8 cellular contexts compared by ENCODE assay signal in genomic region chr10:79245539-79246208, GRCh38.
DNase-seq lines count a peak whose midpoint lies in the region; ATAC-seq, FAIRE-seq and TF ChIP-seq lines count a peak whose summit lies in the region.

No MANE protein-coding gene starts in this region.

- no peak for TF ChIP-seq POLR2A in GM12892 (IDR thresholded peaks at IDR 0.05; ENCODE audit: low read depth, low read length)

- no peak overlapping the region for H3K27ac Mint-ChIP-seq in T-helper 17 cell
- peak overlapping the region in 1 of 2 donors; percentile 75 for H3K27ac Mint-ChIP-seq in stimulated activated naive CD8-positive, alpha-beta T cell treated with anti-CD3 and anti-CD28 coated beads, Interleukin-15, amount 100 ng/mL, for 72 hours

- no peaks in the 10 kb centered on the region for H3K27me3 ChIP-seq in layer of hippocampus (ENCODE audit: control insufficient read depth, insufficient read depth, low read length)

- H3K27ac ChIP-seq in layer of hippocampus (ENCODE audit: low read depth, low read length), result peak overlapping the region; percentile 85

- H3K9me3 Mint-ChIP-seq in stimulated activated naive CD8-positive, alpha-beta T cell treated with anti-CD3 and anti-CD28 coated beads, Interleukin-15, amount 100 ng/mL, for 72 hours, result no peaks in the 10 kb centered on the region

- no peaks in the 10 kb centered on the region for H3K9me3 ChIP-seq in T-helper 17 cell (ENCODE audit: control insufficient read depth, low read length, poor library complexity, severe bottlenecking)

- H3K36me3 Mint-ChIP-seq in T-helper 17 cell (ENCODE audit: low read depth), result no peaks in the 10 kb centered on the region

- no peaks in the 10 kb centered on the region for H3K27me3 Mint-ChIP-seq in T-helper 17 cell
- H3K27me3 Mint-ChIP-seq in stimulated activated naive CD8-positive, alpha-beta T cell treated with anti-CD3 and anti-CD28 coated beads, Interleukin-15, amount 100 ng/mL, for 72 hours, result no peaks in the 10 kb centered on the region

- DNase-seq in GM12892 (ENCODE audit: insufficient read length), result no peak
- DNase-seq in T-helper 17 cell, result no peak
- no peak for DNase-seq in stimulated activated naive CD8-positive, alpha-beta T cell treated with anti-CD3 and anti-CD28 coated beads, Interleukin-15, amount 100 ng/mL, for 72 hours
- DNase-seq in cerebellum (ENCODE audit: low spot score), result no peak
- DNase-seq in DMS 273 (lab: John Stamatoyannopoulos, UW; ENCODE audit: unreplicated experiment), result no peak

- peak; percentile 53 for FAIRE-seq in GM12892 (lab: Jason Lieb, UNC)

- H3K4me3 Mint-ChIP-seq in T-helper 17 cell, result peak overlapping the region; percentile 77
- H3K4me3 Mint-ChIP-seq in stimulated activated naive CD8-positive, alpha-beta T cell treated with anti-CD3 and anti-CD28 coated beads, Interleukin-15, amount 100 ng/mL, for 72 hours, result peak overlapping the region; percentile 86 to 88

- ATAC-seq in T-helper 17 cell (no peak), HG03460 (IDR thresholded peaks at IDR 0.05; ENCODE audit: unreplicated experiment) (no peak), GM18868 (IDR thresholded peaks at IDR 0.05; ENCODE audit: unreplicated experiment) (no peak)
- no peak for ATAC-seq in stimulated activated naive CD8-positive, alpha-beta T cell treated with anti-CD3 and anti-CD28 coated beads, Interleukin-15, amount 100 ng/mL, for 72 hours

- H3K4me1 Mint-ChIP-seq in T-helper 17 cell, result peaks cover 48% of the 10 kb centered on the region
- H3K4me1 Mint-ChIP-seq in stimulated activated naive CD8-positive, alpha-beta T cell treated with anti-CD3 and anti-CD28 coated beads, Interleukin-15, amount 100 ng/mL, for 72 hours, result peaks cover 83% of the 10 kb centered on the region
